Comparison of ENCODE assay signal across 9 cellular contexts in the genomic region with DNA sequence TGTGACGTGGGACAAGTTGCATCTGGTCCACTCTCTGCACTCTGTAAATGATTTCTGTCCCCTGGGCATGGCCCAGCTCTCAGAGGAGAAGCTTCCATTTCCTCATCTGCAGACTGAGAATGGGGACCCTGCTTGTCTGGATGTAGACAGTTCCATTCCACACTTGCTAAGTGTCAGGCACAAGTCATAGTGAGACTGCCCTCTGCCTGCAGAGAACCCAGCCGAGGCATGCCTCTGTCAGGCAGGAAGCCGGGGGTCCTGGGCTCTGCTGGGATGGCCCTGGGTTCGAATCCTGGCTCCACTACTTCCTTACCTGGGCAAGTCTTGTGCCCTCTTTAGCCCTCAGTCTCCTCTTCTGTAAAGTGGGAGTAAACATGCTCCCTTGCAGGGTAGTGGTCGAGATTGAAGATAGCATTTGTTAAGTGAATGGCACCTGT. TPM values are rescaled to one million over a fixed set of nuclear protein-coding genes. Genes with fewer than 3 reads are reported as not detected.
A peak's percentile ranks its signal among the peaks of the same experiment; 100 is the strongest.
DNase-seq lines count a peak whose midpoint lies in the region; ATAC-seq, FAIRE-seq and TF ChIP-seq lines count a peak whose summit lies in the region.
"Had no signal": no experiment of that assay in that cellular context is flagged by ENCODE, and none has a peak within 500 bp of the region (broad histone marks: within the 10 kb centered on the region; RNA-seq: fewer than 3 reads in every experiment).

No MANE protein-coding gene starts in this region.

- POLR2A ChIA-PET in HepG2 (lab: Yijun Ruan, JAX): interaction anchor here (3.6 to 4.1 kb wide), 2 partner anchors 14 to 245 kb away, joined by 16 to 56 read pairs; partner anchors contain the start of gene USP22

- H3K4me2 ChIP-seq in HepG2 (ENCODE audit: low read depth, low read length): peak overlapping the region; percentile 93

- no TSS peak for BruUV-seq in HepG2 (replicated peaks; lab: Mats Ljungman, UMichigan)

- H3K4me3 ChIP-seq in HepG2 (replicated peaks in 1 of 3; ENCODE audit: insufficient read depth in 1 of 3, low read depth in 2 of 3, low read length in 3 of 3) (peak overlapping the region; percentile 54 to 95 (median 61)), H7 (ENCODE audit: insufficient read depth, low read depth, low read length) (no peak overlapping the region)

- no peak for TF ChIP-seq POLR2A in HepG2 (IDR thresholded peaks at IDR 0.05; ENCODE audit: insufficient read depth in 1 of 2, low read depth in 2 of 2, low read length in 2 of 2)

- WGBS in HepG2 (ENCODE audit: low lambda C conversion rate): 71% methylated on average over 5 of the region's 5 CpGs

- FAIRE-seq in HepG2 (lab: Jason Lieb, UNC) (no peak), frontal cortex (lab: Jason Lieb, UNC) (no peak)
- FAIRE-seq: A204.1 had no signal

- DNase-seq in DMS 273 (lab: John Stamatoyannopoulos, UW; ENCODE audit: unreplicated experiment) (peak; percentile 19), DMS 273 treated with DMSO at 0.1 percent for 48 hours (lab: John Stamatoyannopoulos, UW) (no peak), HepG2 (ENCODE audit: low spot score) (no peak), H7 (no peak), frontal cortex (ENCODE audit: low spot score in 2 of 2) (no peak), head of caudate nucleus (no peak)
- peak; percentile 70 for DNase-seq in activated CD8-positive, alpha-beta memory T cell treated with anti-CD3 and anti-CD28 coated beads, Interleukin-2, amount 50 U/mL, for 48 hours

- peaks cover 34% of the 10 kb centered on the region for H3K4me1 ChIP-seq in HepG2 (ENCODE audit: insufficient read depth, low read length)

- TF ChIP-seq EP300 in HepG2 (IDR thresholded peaks at IDR 0.05; ENCODE audit: low read depth in 2 of 2, low read length in 2 of 2): no peak
- TF ChIP-seq EP300 in HepG2 (CRISPR knock-in tag; IDR thresholded peaks at IDR 0.05; ENCODE audit: borderline replicate concordance): no peak

- H3K27me3 ChIP-seq in HepG2 (ENCODE audit: control insufficient read depth in 1 of 2, insufficient read depth in 2 of 2, low read length in 2 of 2): no peaks in the 10 kb centered on the region; a peak in 3 of 5 replicates
- peaks cover 4% of the 10 kb centered on the region for H3K27me3 ChIP-seq in H7 (ENCODE audit: control insufficient read depth, insufficient read depth, low read length)

- ATAC-seq in HG02759 (IDR thresholded peaks at IDR 0.05; ENCODE audit: unreplicated experiment) (peak; percentile 17), HepG2 (no peak)

- TF ChIP-seq CTCF in HepG2 (CRISPR knock-in tag; IDR thresholded peaks at IDR 0.05): peak; percentile 30

- in situ Hi-C loops in HepG2 (cut with HindIII; ENCODE audit: extremely low pct_ligation_motif_present, low pct_unique_long_range_greater_than_20kb): loop anchor here (10.0 kb wide), 2 partner anchors 164 to 166 kb away; partner anchors contain the start of gene DHRS7B

- no peak overlapping the region for H2AFZ ChIP-seq in HepG2 (ENCODE audit: low read length)

- no peak for TF ChIP-seq RAD21 in HepG2 (CRISPR knock-in tag; IDR thresholded peaks at IDR 0.05)

- H3K36me3 ChIP-seq in HepG2 (replicated peaks in 1 of 2; ENCODE audit: control insufficient read depth in 1 of 2, insufficient read depth in 2 of 2, low read length in 2 of 2) (peaks cover 9 to 14% of the 10 kb centered on the region in 2 experiments), H7 (replicated peaks; ENCODE audit: control insufficient read depth, insufficient read depth, low read length) (no peaks in the 10 kb centered on the region; the same call in 1 of the 2 replicates)

- peak overlapping the region; percentile 90 for H3K27ac ChIP-seq in HepG2 (ENCODE audit: extremely low read length, insufficient read depth, low read length)

- no peaks in the 10 kb centered on the region for H3K9me3 ChIP-seq in HepG2 (ENCODE audit: low read length)

- CTCF ChIA-PET in HepG2 (lab: Yijun Ruan, JAX; ENCODE audit: low intra/inter-chr PET ratio, low total read pairs): no interaction called here

- intact Hi-C loops in HepG2 (cut with micrococcal nuclease; ENCODE audit: unreplicated experiment) (loop anchor here (5.0 to 10.0 kb wide), 2 partner anchors 36 to 244 kb away; partner anchors contain the start of genes NATD1 and USP22), head of caudate nucleus (cut with DNase I) (no loop called here)

- peaks cover 30% of the 10 kb centered on the region for H4K20me1 ChIP-seq in HepG2 (ENCODE audit: insufficient read depth, low read length)

- peak overlapping the region; percentile 68 for H3K9ac ChIP-seq in HepG2 (ENCODE audit: insufficient read depth, low read depth, low read length)

- H3K79me2 ChIP-seq in HepG2 (ENCODE audit: insufficient read depth, low read length): peaks cover 79% of the 10 kb centered on the region

TF ChIP-seq in HepG2, 621 proteins besides CTCF, POLR2A, EP300 and RAD21 (continues in another document):
- TF ChIP-seq, protein P1, sequence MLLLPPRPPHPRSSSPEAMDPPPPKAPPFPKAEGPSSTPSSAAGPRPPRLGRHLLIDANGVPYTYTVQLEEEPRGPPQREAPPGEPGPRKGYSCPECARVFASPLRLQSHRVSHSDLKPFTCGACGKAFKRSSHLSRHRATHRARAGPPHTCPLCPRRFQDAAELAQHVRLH (CRISPR knock-in tag; IDR thresholded peaks at IDR 0.05; ENCODE audit: borderline replicate concordance, low read depth): 0 out of 2 replicates have a peak, but pooled peaks have one; percentile 29
- TF ChIP-seq ZNF629 (CRISPR knock-in tag; conservative IDR thresholded peaks at IDR 0.05) (peak; percentile 65; the same call in 1 of the 2 replicates), STAG1 (CRISPR knock-in tag; IDR thresholded peaks at IDR 0.05) (0 out of 2 replicates have a peak, but pooled peaks have one; percentile 12)

RNA-seq across cellular contexts. Expression of gene MAP2K3, which starts 4.1 kb away (rescaled TPM):
- 20.5 and 39.8 TPM in 2 replicates for total RNA-seq in HepG2 (2016; rRNA removed; fragmentation: Illumina TruSeq; extraction: Trizol)
- total RNA-seq in HepG2 (2016; cell fraction: cytosol; rRNA removed; fragmentation: Illumina TruSeq; extraction: Trizol; ENCODE audit: low read depth): 7.7 and 8.7 TPM in 2 replicates
- 18.3 and 35.2 TPM in 2 replicates for total RNA-seq in HepG2 (2016; cell fraction: insoluble cytoplasmic fraction; rRNA removed; fragmentation: Illumina TruSeq; extraction: Trizol)
- 33.7 and 35.8 TPM in 2 replicates for total RNA-seq in HepG2 (2016; cell fraction: membrane; rRNA removed; fragmentation: Illumina TruSeq; extraction: Trizol)
- 32.1 and 34.9 TPM in 2 replicates for total RNA-seq in HepG2 (2016; cell fraction: nucleus; rRNA removed; fragmentation: Illumina TruSeq; extraction: Trizol)
- polyA plus RNA-seq in HepG2 (2011; rRNA removed): 27.4 and 31.9 TPM in 2 replicates
- 31.3 and 32.8 TPM in 2 replicates for polyA plus RNA-seq in HepG2 (2011; cell fraction: cytosol; rRNA removed)
- polyA plus RNA-seq in HepG2 (2011; cell fraction: nucleus; rRNA removed): 53.3 and 53.4 TPM in 2 replicates
- polyA plus RNA-seq in HepG2 (2012): 39.9 and 42.2 TPM in 2 replicates
- 14.1 and 15.9 TPM in 2 replicates for polyA plus RNA-seq in HepG2 (2016; cell fraction: cytosol; fragmentation: Illumina TruSeq; extraction: Trizol; ENCODE audit: low read depth)
- 67.2 and 88.4 TPM in 2 replicates for polyA plus RNA-seq in HepG2 (2016; cell fraction: insoluble cytoplasmic fraction; fragmentation: Illumina TruSeq; extraction: Trizol; ENCODE audit: low read depth)
- 51.1 and 52.5 TPM in 2 replicates for polyA plus RNA-seq in HepG2 (2016; cell fraction: membrane; fragmentation: Illumina TruSeq; extraction: Trizol; ENCODE audit: low read depth)
- polyA plus RNA-seq in HepG2 (2016; cell fraction: nucleus; fragmentation: Illumina TruSeq; extraction: Trizol; ENCODE audit: insufficient read depth, low read depth): 86.9 and 97.6 TPM in 2 replicates
- 26.9 and 40.6 TPM in 2 replicates for polyA minus RNA-seq in HepG2 (2011; rRNA and poly(A)+ RNA removed; ENCODE audit: low replicate concordance)
- polyA minus RNA-seq in HepG2 (2011; cell fraction: cytosol; rRNA and poly(A)+ RNA removed): 19.3 and 21.4 TPM in 2 replicates
- polyA minus RNA-seq in HepG2 (2011; cell fraction: nucleus; rRNA and poly(A)+ RNA removed): 16.0 and 18.3 TPM in 2 replicates
- total RNA-seq in H7 (2014; rRNA removed; shearing (Covaris generic)): 26.1 and 27.5 TPM in 2 replicates
- 2.0 TPM for total RNA-seq in frontal cortex

RNA-seq across cellular contexts. Expression of gene NATD1, which starts 35.4 kb away (rescaled TPM):
- total RNA-seq in HepG2 (2016; rRNA removed; fragmentation: Illumina TruSeq; extraction: Trizol): 0.31 and 0.45 TPM in 2 replicates
- total RNA-seq in HepG2 (2016; cell fraction: cytosol; rRNA removed; fragmentation: Illumina TruSeq; extraction: Trizol; ENCODE audit: low read depth): 0.18 and 0.30 TPM in 2 replicates
- total RNA-seq in HepG2 (2016; cell fraction: insoluble cytoplasmic fraction; rRNA removed; fragmentation: Illumina TruSeq; extraction: Trizol): 0.28 and 0.43 TPM in 2 replicates
- total RNA-seq in HepG2 (2016; cell fraction: membrane; rRNA removed; fragmentation: Illumina TruSeq; extraction: Trizol): 0.38 and 0.43 TPM in 2 replicates
- total RNA-seq in HepG2 (2016; cell fraction: nucleus; rRNA removed; fragmentation: Illumina TruSeq; extraction: Trizol): 0.34 and 0.44 TPM in 2 replicates
- 2.3 and 2.9 TPM in 2 replicates for polyA plus RNA-seq in HepG2 (2011; rRNA removed)
- 2.2 and 2.3 TPM in 2 replicates for polyA plus RNA-seq in HepG2 (2011; cell fraction: cytosol; rRNA removed)
- polyA plus RNA-seq in HepG2 (2011; cell fraction: nucleus; rRNA removed): 2.5 and 3.4 TPM in 2 replicates
- 2.2 and 3.4 TPM in 2 replicates for polyA plus RNA-seq in HepG2 (2012)
- 0.19 and 0.27 TPM in 2 replicates for polyA plus RNA-seq in HepG2 (2016; cell fraction: cytosol; fragmentation: Illumina TruSeq; extraction: Trizol; ENCODE audit: low read depth)
- 0.74 and 0.80 TPM in 2 replicates for polyA plus RNA-seq in HepG2 (2016; cell fraction: insoluble cytoplasmic fraction; fragmentation: Illumina TruSeq; extraction: Trizol; ENCODE audit: low read depth)
- 0.39 and 0.44 TPM in 2 replicates for polyA plus RNA-seq in HepG2 (2016; cell fraction: membrane; fragmentation: Illumina TruSeq; extraction: Trizol; ENCODE audit: low read depth)
- polyA plus RNA-seq in HepG2 (2016; cell fraction: nucleus; fragmentation: Illumina TruSeq; extraction: Trizol; ENCODE audit: insufficient read depth, low read depth): 1.1 TPM in 2 replicates
- polyA minus RNA-seq in HepG2 (2011; rRNA and poly(A)+ RNA removed; ENCODE audit: low replicate concordance): 2.3 and 4.5 TPM in 2 replicates
- 1.8 and 2.8 TPM in 2 replicates for polyA minus RNA-seq in HepG2 (2011; cell fraction: cytosol; rRNA and poly(A)+ RNA removed)
- 1.5 and 2.9 TPM in 2 replicates for polyA minus RNA-seq in HepG2 (2011; cell fraction: nucleus; rRNA and poly(A)+ RNA removed)
- 12.3 and 12.9 TPM in 2 replicates for total RNA-seq in H7 (2014; rRNA removed; shearing (Covaris generic))
- total RNA-seq in frontal cortex: 1.6 TPM

Comparison
In these comparisons a context has a peak if more than half of its experiments do, and no peak if none do; other contexts are left out.
1. DNase-seq: peak in DMS 273 (single experiment) and activated CD8-positive, alpha-beta memory T cell treated with anti-CD3 and anti-CD28 coated beads, Interleukin-2, amount 50 U/mL, for 48 hours (single experiment); none in DMS 273 treated with DMSO at 0.1 percent for 48 hours (single experiment), HepG2 (single experiment), H7 (single experiment), frontal cortex (0 of 2) and head of caudate nucleus (0 of 42).